26 cellular contexts compared by ENCODE assay signal in the genomic region with DNA sequence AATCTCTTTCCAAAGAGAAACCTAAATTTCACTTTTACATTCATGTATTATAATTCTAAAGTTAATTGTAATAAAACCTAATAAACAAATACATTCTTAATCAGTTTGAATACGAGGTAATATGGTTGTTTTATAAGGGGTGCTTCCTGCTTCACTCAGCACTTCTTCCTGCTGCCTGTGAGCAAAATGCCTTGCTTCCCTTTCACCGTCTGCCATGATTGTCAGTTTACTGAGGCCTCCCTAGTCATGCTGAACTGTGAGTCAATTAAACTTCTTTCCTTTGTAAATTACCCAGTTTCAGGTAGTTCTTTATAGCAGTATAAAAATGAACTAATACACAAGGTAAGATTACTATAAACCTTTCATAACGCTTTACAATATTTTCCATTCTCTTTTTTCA.
DNase-seq lines count a peak whose midpoint lies in the region; ATAC-seq, FAIRE-seq and TF ChIP-seq lines count a peak whose summit lies in the region.
"Had no signal": no experiment of that assay in that cellular context is flagged by ENCODE, and none has a peak within 500 bp of the region (broad histone marks: within the 10 kb centered on the region; RNA-seq: fewer than 3 reads in every experiment).

No MANE protein-coding gene starts in this region.

- H4K91ac ChIP-seq in H1 (replicated peaks; ENCODE audit: insufficient read length, low read length), result no peak overlapping the region

- H2BK120ac ChIP-seq in H1 (replicated peaks; ENCODE audit: low read depth, low read length), result no peak overlapping the region

- POLR2A ChIA-PET in H1 (lab: Charles Lee; ENCODE audit: partially characterized antibody), result no interaction called here

- no peak overlapping the region for H2BK15ac ChIP-seq in H1 (ENCODE audit: low read length)

- no peak overlapping the region for H3K4me3 ChIP-seq in HAP-1
- peak overlapping the region; percentile 8 for H3K4me3 ChIP-seq in HUES64 (ENCODE audit: low read length)
- H3K4me3 ChIP-seq in H1 (ENCODE audit: extremely low read depth in 1 of 4, insufficient read depth in 2 of 4, low read depth in 3 of 4, low read length in 4 of 4), result peak overlapping the region in 1 of 4 experiments; percentile 35; a peak in 1 of 8 replicates
- H3K4me3 ChIP-seq: K562 had no signal

- ATAC-seq in GM21528 (IDR thresholded peaks at IDR 0.05; ENCODE audit: low FRiP score, unreplicated experiment) (no peak), GM18519 (IDR thresholded peaks at IDR 0.05; ENCODE audit: low FRiP score, unreplicated experiment) (no peak), HG02973 (IDR thresholded peaks at IDR 0.05; ENCODE audit: unreplicated experiment) (no peak)
- ATAC-seq: K562 had no signal

- H2BK12ac ChIP-seq in H1 (ENCODE audit: low read depth, low read length), result no peak overlapping the region

- no peak for FAIRE-seq in H1 (lab: Jason Lieb, UNC)
- FAIRE-seq: GM12892, K562, RCC 7860 had no signal

- H2BK20ac ChIP-seq in H1 (ENCODE audit: low read length), result no peak overlapping the region

- DNase-seq in HAP-1 (ENCODE audit: low spot score in 2 of 2), result peak; percentile 48 to 73
- no peak for DNase-seq in H1 (ENCODE audit: low read depth in 1 of 2, low spot score in 2 of 2)
- DNase-seq in nephron progenitor cell, result no peak
- DNase-seq in activated naive CD4-positive, alpha-beta T cell treated with anti-CD3 and anti-CD28 coated beads, Interleukin-2, amount 10 ng/mL, durations not matched to agents 7 days and 5 days, result no peak
- DNase-seq: C1 segment of cervical spinal cord; CD4-positive, alpha-beta memory T cell; COR-L47; DND-41; HCEC 1CT; Kasumi-1; MV-4-11; NCI-H1105 treated with DMSO at 0.1 percent for 48 hours; NCI-H146; NCI-H2029; NCI-H446 treated with DMSO at 0.1 percent for 48 hours; NCI-H526; SK-N-SH; SW 1271 had no signal

- TF ChIP-seq CTCF in H1 (IDR thresholded peaks at IDR 0.05; ENCODE audit: control extremely low read depth in 1 of 3, insufficient read depth in 1 of 3, low read depth in 1 of 3, low read length in 3 of 3) (no peak), nephron progenitor cell (IDR thresholded peaks at IDR 0.05) (no peak)

- 0 out of 2 replicates have a peak overlapping the region, but pooled peaks have one; percentile 38 for H3K9ac ChIP-seq in HUES64 (ENCODE audit: low read depth, low read length)
- H3K9ac ChIP-seq in H1 (replicated peaks in 1 of 4; ENCODE audit: extremely low read depth in 1 of 4, low read depth in 3 of 4, low read length in 3 of 4), result no peak overlapping the region
- H3K9ac ChIP-seq: SK-N-SH had no signal

- no peaks in the 10 kb centered on the region for H3K23me2 ChIP-seq in H1 (ENCODE audit: low read depth, low read length)

- H3K18ac ChIP-seq in H1 (ENCODE audit: extremely low read depth, low read length), result no peak overlapping the region; the same call in 1 of the 2 replicates

- no peaks in the 10 kb centered on the region for H3K79me1 ChIP-seq in H1 (ENCODE audit: low read depth, low read length)

- H4K20me1 ChIP-seq in H1 (replicated peaks in 1 of 2; ENCODE audit: control insufficient read depth in 1 of 2, insufficient read depth in 2 of 2, low read length in 2 of 2), result no peaks in the 10 kb centered on the region

- H2BK5ac ChIP-seq in H1 (ENCODE audit: low read depth, low read length), result no peak overlapping the region

- WGBS in HUES64, result 32% methylated on average over 3 of the region's 3 CpGs
- 18% methylated on average over 3 of the region's 3 CpGs; no CpG with 5 or more reads in 1 of the 2 experiments for WGBS in H1 (ENCODE audit: extremely low coverage in 1 of 2, insufficient coverage in 1 of 2, insufficient read length in 1 of 2, insufficient replicate concordance in 2 of 2, low coverage in 1 of 2, low lambda C conversion rate in 2 of 2, missing lambda C conversion rate in 1 of 2), 2 experiments

- H3K14ac ChIP-seq in H1 (ENCODE audit: insufficient read length), result no peak overlapping the region

- TF ChIP-seq EP300 in H1 (IDR thresholded peaks at IDR 0.05; ENCODE audit: borderline replicate concordance in 1 of 2, low read depth in 2 of 2, low read length in 2 of 2), result no peak

- H3K27ac Mint-ChIP-seq in nephron progenitor cell, result peak overlapping the region; percentile 42
- no peak overlapping the region for H3K27ac Mint-ChIP-seq in activated naive CD4-positive, alpha-beta T cell treated with anti-CD3 and anti-CD28 coated beads, Interleukin-2, amount 10 ng/mL, durations not matched to agents 7 days and 5 days
- H3K27ac Mint-ChIP-seq: CD4-positive, alpha-beta memory T cell had no signal

- no peak overlapping the region for H2AK5ac ChIP-seq in H1 (ENCODE audit: low read depth, low read length)

- in situ Hi-C loops in HAP-1 (cut with MboI; ENCODE audit: low sequenced_read_pairs), result no loop called here

- no peak overlapping the region for H2AFZ ChIP-seq in H1 (ENCODE audit: low read length)

- CTCF ChIA-PET in H1 (lab: Charles Lee; ENCODE audit: partially characterized antibody), result interaction anchor here (1.3 kb wide), 1 partner anchor 10 kb away, joined by 3 read pairs; no protein-coding TSS in a partner anchor
- CTCF ChIA-PET in activated naive CD4-positive, alpha-beta T cell treated with anti-CD3 and anti-CD28 coated beads, Interleukin-2, amount 10 ng/mL, durations not matched to agents 7 days and 5 days (lab: Charles Lee), result no interaction called here

- H3K36me3 Mint-ChIP-seq in nephron progenitor cell (ENCODE audit: low read depth), result peaks cover 7% of the 10 kb centered on the region
- H3K36me3 Mint-ChIP-seq in activated naive CD4-positive, alpha-beta T cell treated with anti-CD3 and anti-CD28 coated beads, Interleukin-2, amount 10 ng/mL, durations not matched to agents 7 days and 5 days, result no peaks in the 10 kb centered on the region
- H3K36me3 Mint-ChIP-seq: CD4-positive, alpha-beta memory T cell had no signal

- H4K5ac ChIP-seq in H1 (ENCODE audit: insufficient read length, low read depth, low read length), result peak overlapping the region; percentile 57

- no peak for TF ChIP-seq POLR2A in H1 (IDR thresholded peaks at IDR 0.05; ENCODE audit: control extremely low read depth in 1 of 2, low read depth in 2 of 2, low read length in 2 of 2)

- no peaks in the 10 kb centered on the region for H3K27me3 ChIP-seq in HAP-1 (ENCODE audit: low read depth)
- H3K27me3 ChIP-seq in HUES64 (ENCODE audit: insufficient read depth, low read length), result no peaks in the 10 kb centered on the region
- H3K27me3 ChIP-seq in H1 (replicated peaks in 1 of 4; ENCODE audit: control insufficient read depth in 3 of 4, extremely low read depth in 1 of 4, insufficient read depth in 3 of 4, low read length in 3 of 4), result no peaks in the 10 kb centered on the region; a peak in 1 of 7 replicates

- H3K56ac ChIP-seq in H1 (replicated peaks; ENCODE audit: insufficient read length, low read depth, low read length), result no peak overlapping the region

- H3K9me3 ChIP-seq in HAP-1, result no peaks in the 10 kb centered on the region
- H3K9me3 ChIP-seq in HUES64 (ENCODE audit: insufficient read depth, low read depth, low read length), result no peaks in the 10 kb centered on the region
- H3K9me3 ChIP-seq in H1 (ENCODE audit: insufficient read depth in 2 of 2, low read depth in 1 of 2, low read length in 1 of 2), result no peaks in the 10 kb centered on the region
- H3K9me3 ChIP-seq: SK-N-SH had no signal

- peak overlapping the region; percentile 38 to 40; a peak in 3 of 4 replicates for H3K4me2 ChIP-seq in H1 (ENCODE audit: insufficient read depth in 1 of 2, low read depth in 2 of 2, low read length in 2 of 2)
- H3K4me2 ChIP-seq: SK-N-SH had no signal

- no peaks in the 10 kb centered on the region for H3K79me2 ChIP-seq in H1 (ENCODE audit: control insufficient read depth in 1 of 2, insufficient read depth in 2 of 2, low read length in 2 of 2)

- peaks cover 30% of the 10 kb centered on the region for H3K4me1 Mint-ChIP-seq in nephron progenitor cell
- no peaks in the 10 kb centered on the region for H3K4me1 Mint-ChIP-seq in activated naive CD4-positive, alpha-beta T cell treated with anti-CD3 and anti-CD28 coated beads, Interleukin-2, amount 10 ng/mL, durations not matched to agents 7 days and 5 days
- H3K4me1 Mint-ChIP-seq: CD4-positive, alpha-beta memory T cell had no signal

- H3K4me1 ChIP-seq in HAP-1, result peaks cover 32% of the 10 kb centered on the region
- peaks cover 40% of the 10 kb centered on the region for H3K4me1 ChIP-seq in HUES64 (ENCODE audit: insufficient read depth, low read length)
- H3K4me1 ChIP-seq in H1 (replicated peaks in 1 of 4; ENCODE audit: control insufficient read depth in 3 of 4, insufficient read depth in 4 of 4, low read length in 3 of 4), result peaks cover 0 to 12% (median 1%) of the 10 kb centered on the region in 4 experiments; a peak in 1 of 7 replicates

- no peak for TF ChIP-seq RAD21 in H1 (IDR thresholded peaks at IDR 0.05 in 1 of 2, conservative IDR thresholded peaks at IDR 0.05 in 1 of 2; ENCODE audit: low read depth in 2 of 2, low read length in 2 of 2)

- peaks cover 16% of the 10 kb centered on the region for H3K9me3 Mint-ChIP-seq in nephron progenitor cell
- peaks cover 13% of the 10 kb centered on the region for H3K9me3 Mint-ChIP-seq in activated naive CD4-positive, alpha-beta T cell treated with anti-CD3 and anti-CD28 coated beads, Interleukin-2, amount 10 ng/mL, durations not matched to agents 7 days and 5 days

- no peak overlapping the region for H3K4me3 Mint-ChIP-seq in nephron progenitor cell
- H3K4me3 Mint-ChIP-seq in activated naive CD4-positive, alpha-beta T cell treated with anti-CD3 and anti-CD28 coated beads, Interleukin-2, amount 10 ng/mL, durations not matched to agents 7 days and 5 days, result no peak overlapping the region
- H3K4me3 Mint-ChIP-seq: CD4-positive, alpha-beta memory T cell had no signal

- H3K27ac ChIP-seq in HUES64 (ENCODE audit: low read depth, low read length), result peak overlapping the region; percentile 86
- no peak overlapping the region for H3K27ac ChIP-seq in H1 (ENCODE audit: low read depth, low read length)
- H3K27ac ChIP-seq: HL-60 had no signal

- no peaks in the 10 kb centered on the region for H3K36me3 ChIP-seq in HAP-1 (replicated peaks)
- no peaks in the 10 kb centered on the region for H3K36me3 ChIP-seq in HUES64 (ENCODE audit: insufficient read depth, low read length)
- no peaks in the 10 kb centered on the region; a peak in 2 of 8 replicates for H3K36me3 ChIP-seq in H1 (ENCODE audit: control insufficient read depth in 2 of 4, insufficient read depth in 4 of 4, low read length in 3 of 4)

- peaks cover 10% of the 10 kb centered on the region for H3K27me3 Mint-ChIP-seq in nephron progenitor cell (ENCODE audit: low read depth, poor library complexity)
- no peaks in the 10 kb centered on the region for H3K27me3 Mint-ChIP-seq in activated naive CD4-positive, alpha-beta T cell treated with anti-CD3 and anti-CD28 coated beads, Interleukin-2, amount 10 ng/mL, durations not matched to agents 7 days and 5 days
- H3K27me3 Mint-ChIP-seq: CD4-positive, alpha-beta memory T cell had no signal

- H4K8ac ChIP-seq in H1 (ENCODE audit: extremely low read depth, insufficient read depth, low read length), result no peak overlapping the region

- H3K4ac ChIP-seq in H1 (replicated peaks; ENCODE audit: insufficient read length, low read depth, low read length), result no peak overlapping the region

- no peak overlapping the region for H3K23ac ChIP-seq in H1 (ENCODE audit: insufficient read length)

TF ChIP-seq in H1, 55 proteins besides CTCF, POLR2A, EP300 and RAD21 (continues in another document):
- no peak for TF ChIP-seq EGR1 (IDR thresholded peaks at IDR 0.05; ENCODE audit: borderline replicate concordance, low read depth, low read length)
- TF ChIP-seq YY1 (IDR thresholded peaks at IDR 0.05; ENCODE audit: low read depth, low read length), result 0 out of 2 replicates have a peak, but pooled peaks have one; percentile 28

Comparison
In these comparisons a context has a peak if more than half of its experiments do, and no peak if none do; other contexts are left out.
1. DNase-seq: peak in HAP-1 (2 of 2); none in H1 (0 of 2), nephron progenitor cell (single experiment) and activated naive CD4-positive, alpha-beta T cell treated with anti-CD3 and anti-CD28 coated beads, Interleukin-2, amount 10 ng/mL, durations not matched to agents 7 days and 5 days (single experiment).